In genomic region chr2:21042958-21043743, GRCh38 we compare ENCODE assay signal across 8 cellular contexts. TPM values are rescaled to one million over a fixed set of nuclear protein-coding genes. Genes with fewer than 3 reads are reported as not detected.
DNase-seq lines count a peak whose midpoint lies in the region; ATAC-seq and TF ChIP-seq lines count a peak whose summit lies in the region.

No MANE protein-coding gene starts in this region.

- 41% methylated on average over 25 of the region's 25 CpGs for WGBS in prostate gland

- H3K27ac Mint-ChIP-seq in Caco-2 (ENCODE audit: unreplicated experiment): peak overlapping the region; percentile 89

- peaks cover 22% of the 10 kb centered on the region for H3K4me1 Mint-ChIP-seq in Caco-2 (ENCODE audit: low read depth, unreplicated experiment)

- H3K4me3 ChIP-seq in Caco-2 (ENCODE audit: low read depth, low read length) (peak overlapping the region; percentile 82), HL-60 (replicated peaks; ENCODE audit: insufficient read depth, low read length) (no peak overlapping the region), prostate gland (no peak overlapping the region)

- intact Hi-C loops in Caco-2 (cut with micrococcal nuclease; ENCODE audit: unreplicated experiment): loop anchor here (1.0 to 5.0 kb wide), 9 partner anchors 13 to 366 kb away; no protein-coding TSS in a partner anchor
- intact Hi-C loops in left cardiac atrium (cut with DNase I): loop anchor here (2.0 to 10.0 kb wide), 2 partner anchors 272 to 274 kb away; no protein-coding TSS in a partner anchor
- intact Hi-C loops in prostate gland (cut with DNase I): loop anchor here (1.0 to 5.0 kb wide), 2 partner anchors 75 to 274 kb away; no protein-coding TSS in a partner anchor

- BruUV-seq in Caco-2 (replicated peaks; lab: Mats Ljungman, UMichigan): TSS peak; percentile 43

- TF ChIP-seq CTCF in Caco-2 (IDR thresholded peaks at IDR 0.05; ENCODE audit: insufficient read depth in 1 of 2, low read depth in 1 of 2, low read length in 1 of 2, severe bottlenecking in 1 of 2, unreplicated experiment in 1 of 2) (peak; percentile 94 to 95), HL-60 (IDR thresholded peaks at IDR 0.05; ENCODE audit: insufficient read depth, low read length) (peak; percentile 79), prostate gland (IDR thresholded peaks at IDR 0.05) (peak; percentile 94 to 97 (median 95))

- ATAC-seq in GM19395 (IDR thresholded peaks at IDR 0.05; ENCODE audit: unreplicated experiment) (peak; percentile 84), left cardiac atrium (peak; percentile 62 to 63), HG03457 (IDR thresholded peaks at IDR 0.05; ENCODE audit: unreplicated experiment) (no peak)

- peak overlapping the region; percentile 91 for H3K4me3 Mint-ChIP-seq in Caco-2 (ENCODE audit: unreplicated experiment)

- DNase-seq in Caco-2: peak; percentile 89 to 91
- peak; percentile 7 to 24 for DNase-seq in HL-60 (ENCODE audit: low read depth in 1 of 2, low spot score in 1 of 2)
- peak; percentile 47 for DNase-seq in SK-N-DZ (ENCODE audit: low spot score)
- DNase-seq in activated naive CD8-positive, alpha-beta T cell treated with anti-CD3 and anti-CD28 coated beads, Interleukin-2, amount 50 U/mL, for 16 hours (ENCODE audit: low read depth, low spot score): peak; percentile 16
- DNase-seq in left cardiac atrium: peak; percentile 64
- DNase-seq in prostate gland (ENCODE audit: low spot score): peak; percentile 47

- H3K27ac ChIP-seq in HL-60 (replicated peaks) (no peak overlapping the region), prostate gland (no peak overlapping the region)

- CTCF ChIA-PET in Caco-2 (lab: Charles Lee): interaction anchor here (0.5 to 1.6 kb wide), 7 partner anchors 13 to 122 kb away, joined by 3 to 10 read pairs (median 3); no protein-coding TSS in a partner anchor

- H3K36me3 ChIP-seq in Caco-2 (ENCODE audit: control insufficient read depth, insufficient read depth, low read length) (peaks cover 8% of the 10 kb centered on the region), prostate gland (no peaks in the 10 kb centered on the region)

- no peaks in the 10 kb centered on the region for H3K27me3 ChIP-seq in Caco-2 (replicated peaks; ENCODE audit: control insufficient read depth, insufficient read depth, low read length)
- no peaks in the 10 kb centered on the region for H3K27me3 ChIP-seq in HL-60 (ENCODE audit: insufficient read depth, poor library complexity, severe bottlenecking)
- H3K27me3 ChIP-seq in prostate gland (replicated peaks; ENCODE audit: insufficient read depth): no peaks in the 10 kb centered on the region

- H3K9me3 Mint-ChIP-seq in Caco-2 (ENCODE audit: unreplicated experiment): no peaks in the 10 kb centered on the region

- H3K27me3 Mint-ChIP-seq in Caco-2 (ENCODE audit: insufficient read depth, unreplicated experiment): no peaks in the 10 kb centered on the region

- POLR2A ChIA-PET in Caco-2 (lab: Charles Lee): interaction anchor here (1.2 kb wide), 1 partner anchor 596 kb away, joined by 4 read pairs; the partner anchor contains the start of gene RHOB

- H3K4me1 ChIP-seq in Caco-2: peaks cover 18% of the 10 kb centered on the region
- H3K4me1 ChIP-seq in prostate gland (replicated peaks): no peaks in the 10 kb centered on the region

- peaks cover 60% of the 10 kb centered on the region for H3K36me3 Mint-ChIP-seq in Caco-2 (ENCODE audit: insufficient read depth, unreplicated experiment)

- no peaks in the 10 kb centered on the region for H3K9me3 ChIP-seq in Caco-2
- H3K9me3 ChIP-seq in prostate gland: no peaks in the 10 kb centered on the region

- TF ChIP-seq POLR2A in prostate gland (IDR thresholded peaks at IDR 0.05): no peak

RNA-seq across cellular contexts. Expression of gene APOB, which starts 0.7 kb away (rescaled TPM):
- total RNA-seq in Caco-2 (2022): 190 and 234 TPM in 2 replicates
- polyA plus RNA-seq in SK-N-DZ (2014; cell fraction: cytosol; rRNA removed): not detected in 2 replicates
- not detected in 2 replicates for polyA plus RNA-seq in SK-N-DZ (2014; cell fraction: nucleus; rRNA removed)
- 10 to 100 TPM; 25.1 to 48.1 TPM for total RNA-seq in left cardiac atrium
- total RNA-seq in prostate gland: under 1 TPM; 0.09 to 0.91 TPM

Comparison
In these comparisons a context has a peak if more than half of its experiments do, and no peak if none do; other contexts are left out.
1. DNase-seq: peak in every context shown above with its lines; median percentile 90 in Caco-2; 64 in left cardiac atrium; 47 in SK-N-DZ; 47 in prostate gland; 16 in activated naive CD8-positive, alpha-beta T cell treated with anti-CD3 and anti-CD28 coated beads, Interleukin-2, amount 50 U/mL, for 16 hours; 16 in HL-60.
2. RNA of gene APOB, which starts 0.7 kb away (total RNA-seq): 190 to 234 TPM in Caco-2 and 25.1 to 48.1 TPM in left cardiac atrium; 0.09 to 0.91 TPM in prostate gland; every median in the first group is over 10 times any median in the second.
3. Peak in every context shown above with its lines, with median percentiles within 50 percentile points of each other: CTCF ChIP-seq.